In the genomic region with DNA sequence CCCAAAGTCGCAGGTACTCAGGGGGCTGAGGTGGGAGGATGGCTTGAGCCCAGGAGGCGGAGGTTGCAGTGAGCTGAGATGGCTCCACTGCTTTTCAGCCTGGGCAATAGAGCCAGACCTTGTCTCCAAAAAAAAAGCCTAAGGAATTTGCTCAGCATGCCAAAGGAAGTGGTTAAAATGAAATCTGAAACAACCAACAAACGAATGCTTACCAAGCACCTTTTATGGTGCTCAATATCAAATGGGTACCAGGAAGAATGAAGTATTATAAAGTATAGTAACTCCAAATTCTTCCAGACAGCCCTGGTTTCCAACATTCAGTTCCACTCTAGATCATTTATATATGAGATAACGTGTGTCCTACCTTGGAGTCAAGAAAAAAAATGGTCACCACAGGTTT, we compare ENCODE assay signal across 17 cellular contexts. TPM values are rescaled to one million over a fixed set of nuclear protein-coding genes. Genes with fewer than 3 reads are reported as not detected.
A peak's percentile ranks its signal among the peaks of the same experiment; 100 is the strongest.
DNase-seq lines count a peak whose midpoint lies in the region; ATAC-seq, FAIRE-seq and TF ChIP-seq lines count a peak whose summit lies in the region.
"Had no signal": no experiment of that assay in that cellular context is flagged by ENCODE, and none has a peak within 500 bp of the region (broad histone marks: within the 10 kb centered on the region; RNA-seq: fewer than 3 reads in every experiment).

No MANE protein-coding gene starts in this region.

- H3K4me3 ChIP-seq in KMS-11 (IDR thresholded peaks at IDR 0.05; ENCODE audit: insufficient read depth, low read depth, low read length) (no peak overlapping the region), GM12878 (0 out of 2 replicates have a peak overlapping the region, but pooled peaks have one; percentile 49), mesendoderm (ENCODE audit: low read length) (no peak overlapping the region), suprapubic skin (no peak overlapping the region)
- H3K4me3 ChIP-seq in CD8-positive, alpha-beta T cell (ENCODE audit: low read depth, low read length) = no peak overlapping the region

- H3K36me3 Mint-ChIP-seq in CD8-positive, alpha-beta T cell = no peaks in the 10 kb centered on the region
- H3K36me3 Mint-ChIP-seq: natural killer cell had no signal

- no peaks in the 10 kb centered on the region for H3K79me1 ChIP-seq in mesendoderm (ENCODE audit: low read length)

- CTCF ChIA-PET in GM12878 (lab: Yijun Ruan, JAX) = interaction anchor here (2.2 kb wide), 1 partner anchor 21 kb away, joined by 5 read pairs; no protein-coding TSS in a partner anchor
- CTCF ChIA-PET in CD8-positive, alpha-beta T cell (lab: Charles Lee) = no interaction called here

- no peaks in the 10 kb centered on the region for H3K9me3 ChIP-seq in GM12878 (replicated peaks; ENCODE audit: control insufficient read depth, insufficient read depth, low read length)
- no peaks in the 10 kb centered on the region for H3K9me3 ChIP-seq in suprapubic skin
- H3K9me3 ChIP-seq in CD8-positive, alpha-beta T cell (ENCODE audit: low read length) = no peaks in the 10 kb centered on the region

- no peak for TF ChIP-seq RAD21 in GM12878 (IDR thresholded peaks at IDR 0.05; ENCODE audit: insufficient read depth, low read depth, low read length)

- TF ChIP-seq EP300 in GM12878 (IDR thresholded peaks at IDR 0.05; ENCODE audit: borderline replicate concordance in 1 of 2, control insufficient read depth in 1 of 2, low read depth in 2 of 2, low read length in 2 of 2) (no peak), suprapubic skin (IDR thresholded peaks at IDR 0.05) (no peak)

- H3K79me2 ChIP-seq in KMS-11 (ENCODE audit: insufficient read depth, low read depth) = no peaks in the 10 kb centered on the region; the same call in 1 of the 2 replicates
- peaks cover 33% of the 10 kb centered on the region for H3K79me2 ChIP-seq in GM12878 (ENCODE audit: control insufficient read depth, insufficient read depth, low read length)
- H3K79me2 ChIP-seq in mesendoderm (ENCODE audit: control insufficient read depth, insufficient read depth, low read length) = no peaks in the 10 kb centered on the region

- H3K18ac ChIP-seq in mesendoderm (ENCODE audit: low read length) = no peak overlapping the region

- H4K20me1 ChIP-seq in KMS-11 (ENCODE audit: insufficient read depth) (no peaks in the 10 kb centered on the region), GM12878 (ENCODE audit: control insufficient read depth, insufficient read depth) (no peaks in the 10 kb centered on the region)

- H3K27me3 Mint-ChIP-seq in CD8-positive, alpha-beta T cell (ENCODE audit: low read depth) = no peaks in the 10 kb centered on the region
- H3K27me3 Mint-ChIP-seq: activated T-helper 17 cell treated with anti-CD3 and anti-CD28 coated beads, Interleukin-2, amount 50 U/mL, for 72 hours; dendritic cell treated with granulocyte-macrophage colony-stimulating factor and Interleukin-4, amounts not matched to agents 40 ng/mL and 50 ng/mL, for 4 days had no signal

- H3K27ac ChIP-seq in C4-2B (peak overlapping the region; percentile 19; the same call in 1 of the 2 replicates), KMS-11 (no peak overlapping the region; the same call in 1 of the 2 replicates), GM12878 (ENCODE audit: control insufficient read depth, insufficient read depth) (peak overlapping the region; percentile 84), mesendoderm (ENCODE audit: low read depth, low read length) (no peak overlapping the region), suprapubic skin (no peak overlapping the region)
- H3K27ac ChIP-seq in CD8-positive, alpha-beta T cell (ENCODE audit: low read depth, low read length) = no peak overlapping the region

- SMC1A ChIA-PET in GM12878 (lab: Charles Lee; ENCODE audit: uncharacterized antibody, unreplicated experiment) = interaction anchor here (0.6 to 2.4 kb wide), 5 partner anchors 10 to 22 kb away, joined by 3 to 8 read pairs (median 6); no protein-coding TSS in a partner anchor

- no peaks in the 10 kb centered on the region for H3K9me3 Mint-ChIP-seq in CD8-positive, alpha-beta T cell
- H3K9me3 Mint-ChIP-seq: activated T-helper 17 cell treated with anti-CD3 and anti-CD28 coated beads, Interleukin-2, amount 50 U/mL, for 72 hours; dendritic cell treated with granulocyte-macrophage colony-stimulating factor and Interleukin-4, amounts not matched to agents 40 ng/mL and 50 ng/mL, for 4 days; natural killer cell had no signal

- no peak overlapping the region for H3K27ac Mint-ChIP-seq in CD8-positive, alpha-beta T cell
- H3K27ac Mint-ChIP-seq: activated T-helper 17 cell treated with anti-CD3 and anti-CD28 coated beads, Interleukin-2, amount 50 U/mL, for 72 hours; dendritic cell treated with granulocyte-macrophage colony-stimulating factor and Interleukin-4, amounts not matched to agents 40 ng/mL and 50 ng/mL, for 4 days had no signal

- ATAC-seq in GM12878 = no peak
- ATAC-seq in CD8-positive, alpha-beta T cell = no peak
- ATAC-seq: left lobe of liver, natural killer cell had no signal

- H3K4me3 Mint-ChIP-seq in CD8-positive, alpha-beta T cell = no peak overlapping the region
- H3K4me3 Mint-ChIP-seq: activated T-helper 17 cell treated with anti-CD3 and anti-CD28 coated beads, Interleukin-2, amount 50 U/mL, for 72 hours; dendritic cell treated with granulocyte-macrophage colony-stimulating factor and Interleukin-4, amounts not matched to agents 40 ng/mL and 50 ng/mL, for 4 days; natural killer cell had no signal

- no peak overlapping the region for H2BK120ac ChIP-seq in mesendoderm (ENCODE audit: low read depth, low read length)

- no peaks in the 10 kb centered on the region for H3K27me3 ChIP-seq in KMS-11 (ENCODE audit: insufficient read depth, low read depth)
- no peaks in the 10 kb centered on the region for H3K27me3 ChIP-seq in GM12878 (replicated peaks in 1 of 2; ENCODE audit: control insufficient read depth in 2 of 2, insufficient read depth in 2 of 2, low read length in 1 of 2)
- H3K27me3 ChIP-seq in mesendoderm (ENCODE audit: insufficient read depth, low read length, poor library complexity) = no peaks in the 10 kb centered on the region
- no peaks in the 10 kb centered on the region for H3K27me3 ChIP-seq in suprapubic skin
- H3K27me3 ChIP-seq in CD8-positive, alpha-beta T cell (ENCODE audit: insufficient read depth, low read length) = no peaks in the 10 kb centered on the region

- no peak overlapping the region for H4K8ac ChIP-seq in mesendoderm (ENCODE audit: low read depth, low read length)

- no peaks in the 10 kb centered on the region for H3K36me3 ChIP-seq in KMS-11 (ENCODE audit: insufficient read depth)
- H3K36me3 ChIP-seq in GM12878 (ENCODE audit: control insufficient read depth in 2 of 2, insufficient read depth in 2 of 2, low read length in 1 of 2) = no peaks in the 10 kb centered on the region
- H3K36me3 ChIP-seq in mesendoderm (ENCODE audit: control insufficient read depth, insufficient read depth, low read length) = no peaks in the 10 kb centered on the region
- H3K36me3 ChIP-seq in suprapubic skin = no peaks in the 10 kb centered on the region
- no peaks in the 10 kb centered on the region for H3K36me3 ChIP-seq in CD8-positive, alpha-beta T cell (ENCODE audit: insufficient read depth, low read length)

- no peak for TF ChIP-seq POLR2A in GM12878 (IDR thresholded peaks at IDR 0.05; ENCODE audit: low read depth, low read length)
- TF ChIP-seq POLR2A in suprapubic skin (IDR thresholded peaks at IDR 0.05) = no peak

- H3K9ac ChIP-seq in KMS-11 (no peak overlapping the region), GM12878 (ENCODE audit: control insufficient read depth, insufficient read depth, low read length) (peak overlapping the region; percentile 44; the same call in 1 of the 2 replicates), mesendoderm (ENCODE audit: low read length) (no peak overlapping the region)

- H3K4me2 ChIP-seq in KMS-11 = peak overlapping the region; percentile 53; the same call in 1 of the 2 replicates
- peak overlapping the region; percentile 90 for H3K4me2 ChIP-seq in GM12878 (ENCODE audit: control insufficient read depth, insufficient read depth)
- H3K4me2 ChIP-seq in mesendoderm (ENCODE audit: low read length) = no peak overlapping the region

- in situ Hi-C loops in GM12878 (cut with MboI) = no loop called here

- peaks cover 19% of the 10 kb centered on the region for H3K4me1 ChIP-seq in KMS-11 (ENCODE audit: low read depth, poor library complexity, severe bottlenecking)
- peaks cover 30% of the 10 kb centered on the region for H3K4me1 ChIP-seq in GM12878 (ENCODE audit: control insufficient read depth, insufficient read depth, low read length)
- H3K4me1 ChIP-seq in mesendoderm (ENCODE audit: control insufficient read depth, low read depth, low read length) = no peaks in the 10 kb centered on the region
- no peaks in the 10 kb centered on the region for H3K4me1 ChIP-seq in suprapubic skin
- no peaks in the 10 kb centered on the region for H3K4me1 ChIP-seq in CD8-positive, alpha-beta T cell (ENCODE audit: insufficient read depth, low read length)

- H4K5ac ChIP-seq in mesendoderm (ENCODE audit: low read length) = no peak overlapping the region

- peaks cover 36% of the 10 kb centered on the region for H3K4me1 Mint-ChIP-seq in CD8-positive, alpha-beta T cell (ENCODE audit: low read depth)

- no peak overlapping the region for H2AFZ ChIP-seq in KMS-11 (ENCODE audit: low read depth)
- no peak overlapping the region for H2AFZ ChIP-seq in GM12878 (ENCODE audit: control insufficient read depth, low read depth, low read length)

- no peak overlapping the region for H2AK5ac ChIP-seq in mesendoderm (ENCODE audit: low read length)

- DNase-seq in GM12878 (ENCODE audit: low read depth, low spot score) (no peak), mesendoderm (peak; percentile 11), GM19238 (ENCODE audit: insufficient read length, low spot score) (no peak), suprapubic skin (ENCODE audit: low spot score in 2 of 2) (no peak), NCI-H524 (lab: John Stamatoyannopoulos, UW) (no peak)
- DNase-seq in CD8-positive, alpha-beta T cell = no peak
- DNase-seq: activated CD4-positive, alpha-beta T cell treated with anti-CD3 and anti-CD28 coated beads, Interleukin-2, amount 50 U/mL, for 48 hours; DMS 273 treated with DMSO at 0.1 percent for 48 hours; KBM-7; natural killer cell; NCI-H1436; NCI-H446 had no signal

- no peak for FAIRE-seq in GM12878 (lab: Jason Lieb, UNC)

- H2BK15ac ChIP-seq in mesendoderm (replicated peaks; ENCODE audit: low read depth) = no peak overlapping the region

- RAD21 ChIA-PET in GM12878 (lab: Charles Lee; ENCODE audit: unreplicated experiment) = interaction anchor here (1.0 to 1.4 kb wide), 3 partner anchors 9 to 17 kb away, joined by 3 to 5 read pairs (median 4); no protein-coding TSS in a partner anchor

- intact Hi-C loops in GM12878 (cut with micrococcal nuclease; ENCODE audit: unreplicated experiment) = no loop called here
- intact Hi-C loops in CD8-positive, alpha-beta T cell (cut with DNase I, micrococcal nuclease) = no loop called here

- no peak overlapping the region for H2BK5ac ChIP-seq in mesendoderm (ENCODE audit: low read length)

- POLR2A ChIA-PET in GM12878 (lab: Charles Lee) = interaction anchor here (1.0 to 1.4 kb wide), 2 partner anchors 11 to 17 kb away, joined by 3 to 4 read pairs; no protein-coding TSS in a partner anchor
- POLR2A ChIA-PET in CD8-positive, alpha-beta T cell (lab: Charles Lee) = no interaction called here

- no peak overlapping the region for H3K56ac ChIP-seq in mesendoderm (ENCODE audit: low read length)

- H3K4ac ChIP-seq in mesendoderm (ENCODE audit: low read depth, low read length) = no peak overlapping the region

- no peak for TF ChIP-seq CTCF in C4-2B (conservative IDR thresholded peaks at IDR 0.05)
- no peak for TF ChIP-seq CTCF in KMS-11 (conservative IDR thresholded peaks at IDR 0.05; ENCODE audit: low read depth, low read length)
- no peak for TF ChIP-seq CTCF in GM12878 (IDR thresholded peaks at IDR 0.05 in 2 of 3, conservative IDR thresholded peaks at IDR 0.05 in 1 of 3; ENCODE audit: control insufficient read depth in 2 of 3, extremely low read depth in 1 of 3, insufficient read depth in 1 of 3, low read depth in 3 of 3, low read length in 3 of 3)
- no peak for TF ChIP-seq CTCF in suprapubic skin (IDR thresholded peaks at IDR 0.05)
- TF ChIP-seq CTCF in CD8-positive, alpha-beta T cell (IDR thresholded peaks at IDR 0.05) = no peak

- no TSS peak for BruUV-seq in GM12878 (replicated peaks; lab: Mats Ljungman, UMichigan)

- no peak overlapping the region for H3K23ac ChIP-seq in mesendoderm (ENCODE audit: low read length)

- 60% methylated on average over 4 of the region's 4 CpGs for WGBS in GM12878 (ENCODE audit: insufficient coverage, insufficient replicate concordance, low lambda C conversion rate, missing lambda C conversion rate)
- WGBS in mesendoderm (ENCODE audit: extremely low coverage, insufficient coverage, low lambda C conversion rate) = no CpG with 5 or more reads among the region's 4 CpGs
- WGBS in suprapubic skin = 77% methylated on average over 4 of the region's 4 CpGs

RNA-seq across cellular contexts. Expression of gene GMDS, which starts 14.0 kb away (rescaled TPM):
- 44.3 and 59.2 TPM in 2 replicates for total RNA-seq in GM12878 (2013; cell fraction: nucleolus; rRNA removed)
- 14.4 and 17.7 TPM in 2 replicates for total RNA-seq in GM12878 (2014; rRNA removed)
- total RNA-seq in GM12878 (2014; rRNA removed; fragmentation: Illumina TruSeq; extraction: Trizol) = 22.3 and 24.8 TPM in 2 replicates
- total RNA-seq in GM12878 (2021) = 37.7 and 40.6 TPM in 2 replicates
- polyA plus RNA-seq in GM12878 (2011; ENCODE audit: low read depth) = 15.2 TPM
- 31.7 and 48.6 TPM in 2 replicates for polyA plus RNA-seq in GM12878 (2011; rRNA removed)
- polyA plus RNA-seq in GM12878 (2011; cell fraction: cytosol; rRNA removed) = 17.4 and 20.4 TPM in 2 replicates
- 13.7 and 22.8 TPM in 2 replicates for polyA plus RNA-seq in GM12878 (2011; cell fraction: nucleus; rRNA removed)
- polyA plus RNA-seq in GM12878 (2012) = 22.2 and 27.5 TPM in 2 replicates
- 53.8 and 110 TPM in 2 replicates for polyA plus RNA-seq in GM12878 (2014; fragmentation: Illumina TruSeq; extraction: Trizol)
- polyA plus RNA-seq in GM12878 (2014; fragmentation: Nextera tagmentation; extraction: Ambion mirVana) = 1 to 10 TPM in 1 of 2 experiments, under 1 TPM in 1; 0.61 to 1.9 TPM
- polyA plus RNA-seq in GM12878 (2014; rRNA removed) = 29.6 and 33.0 TPM in 2 replicates
- polyA plus RNA-seq in GM12878 (2016; fragmentation: Nextera tagmentation; extraction: Ambion mirVana) = 10 to 100 TPM; 28.3 to 30.4 TPM
- 11.1 and 14.8 TPM in 2 replicates for polyA minus RNA-seq in GM12878 (2011; rRNA and poly(A)+ RNA removed)
- polyA minus RNA-seq in GM12878 (2011; cell fraction: cytosol; rRNA and poly(A)+ RNA removed) = 6.7 and 7.2 TPM in 2 replicates
- 20.9 and 39.4 TPM in 2 replicates for polyA minus RNA-seq in GM12878 (2011; cell fraction: nucleus; rRNA and poly(A)+ RNA removed)
- polyA plus RNA-seq in mesendoderm (2013, experiment 1 of 2) = 33.6 TPM
- 34.9 TPM for polyA plus RNA-seq in mesendoderm (2013, experiment 2 of 2)
- 10 to 100 TPM; 11.7 to 19.3 (median 13.2) TPM for total RNA-seq in suprapubic skin
- 10 to 100 TPM; 14.1 to 18.5 TPM for total RNA-seq in CD8-positive, alpha-beta T cell

Comparison
In these comparisons a context has a peak if more than half of its experiments do, and no peak if none do; other contexts are left out.
1. H3K27ac ChIP-seq: peak in C4-2B (single experiment) and GM12878 (single experiment); none in KMS-11 (single experiment), mesendoderm (single experiment), suprapubic skin (single experiment) and CD8-positive, alpha-beta T cell (single experiment).